15 cellular contexts compared by ENCODE assay signal in the genomic region with DNA sequence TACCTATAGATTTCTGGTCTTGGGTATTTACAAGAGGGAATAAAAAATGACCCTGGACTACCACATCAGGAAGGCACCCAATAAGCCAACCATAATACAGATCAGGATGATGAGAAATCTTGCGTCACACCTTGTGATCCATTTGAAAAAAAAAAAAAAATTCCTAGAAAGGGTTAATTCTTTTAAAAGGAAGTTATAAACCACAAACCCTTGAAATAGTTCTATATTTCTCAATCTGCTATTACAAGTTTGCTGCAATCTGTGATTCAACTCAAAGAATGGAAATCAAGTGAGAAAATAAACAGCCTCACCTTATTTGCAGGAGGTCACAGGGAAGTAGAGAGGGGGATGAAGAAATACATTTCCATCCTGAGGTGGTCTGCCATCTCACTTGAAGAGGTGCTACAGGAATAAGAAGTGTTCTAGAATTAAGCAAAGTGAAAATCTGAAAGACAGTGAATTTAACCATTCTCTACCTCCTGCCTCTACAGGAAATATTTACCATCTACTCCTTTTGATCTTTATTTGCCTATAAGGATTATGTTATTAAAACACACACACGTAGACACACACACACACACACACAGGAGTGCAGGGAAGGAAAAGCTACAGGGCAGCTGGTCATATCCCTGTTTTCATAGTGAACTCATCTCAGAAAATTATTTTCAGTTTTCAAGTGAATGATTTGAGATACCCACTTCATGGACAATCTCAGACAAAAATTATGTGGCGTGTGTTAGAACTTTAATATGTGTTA.
A peak's percentile ranks its signal among the peaks of the same experiment; 100 is the strongest.
DNase-seq lines count a peak whose midpoint lies in the region; ATAC-seq, FAIRE-seq and TF ChIP-seq lines count a peak whose summit lies in the region.
"Had no signal": no experiment of that assay in that cellular context is flagged by ENCODE, and none has a peak within 500 bp of the region (broad histone marks: within the 10 kb centered on the region; RNA-seq: fewer than 3 reads in every experiment).

No MANE protein-coding gene starts in this region.

- H3K27ac ChIP-seq in GM23248 (peak overlapping the region; percentile 53), PC-9 (peak overlapping the region; percentile 92), endothelial cell of umbilical vein (ENCODE audit: insufficient read depth, low read depth, low read length) (peak overlapping the region; percentile 80)

- no peaks in the 10 kb centered on the region for H3K79me2 ChIP-seq in GM23248 (ENCODE audit: insufficient read depth)
- H3K79me2 ChIP-seq in PC-9 (ENCODE audit: low read depth), result no peaks in the 10 kb centered on the region
- H3K79me2 ChIP-seq in endothelial cell of umbilical vein (ENCODE audit: control insufficient read depth, insufficient read depth, low read length), result no peaks in the 10 kb centered on the region

- H3K4me1 ChIP-seq in GM23248 (ENCODE audit: insufficient read depth) (peaks cover 46% of the 10 kb centered on the region), PC-9 (replicated peaks; ENCODE audit: insufficient read depth) (peaks cover 65% of the 10 kb centered on the region), endothelial cell of umbilical vein (ENCODE audit: control insufficient read depth, extremely low read depth, insufficient read depth, low read length) (peaks cover 27% of the 10 kb centered on the region)
- H3K4me1 ChIP-seq: sigmoid colon had no signal

- no peaks in the 10 kb centered on the region for H3K4me1 Mint-ChIP-seq in stimulated activated effector memory CD8-positive, alpha-beta T cell treated with anti-CD3 and anti-CD28 coated beads, Interleukin-12 subunit alpha, Interleukin-12 subunit beta, amount 100 ng/mL, for 72 hours

- no TSS peak for BruUV-seq in PC-9 (replicated peaks; lab: Mats Ljungman, UMichigan)
- TSS peak; percentile 77 for BruUV-seq in endothelial cell of umbilical vein (replicated peaks; lab: Mats Ljungman, UMichigan)

- CTCF ChIA-PET in PC-9 (lab: Charles Lee) (no interaction called here), endothelial cell of umbilical vein (lab: Charles Lee) (interaction anchor here (1.0 to 2.8 kb wide), 5 partner anchors 23 to 484 kb away, joined by 3 to 11 read pairs (median 5); no protein-coding TSS in a partner anchor)

- peak; percentile 33 for ATAC-seq in omental fat pad (ENCODE audit: low FRiP score)
- ATAC-seq in stimulated activated effector memory CD8-positive, alpha-beta T cell treated with anti-CD3 and anti-CD28 coated beads, Interleukin-12 subunit alpha, Interleukin-12 subunit beta, amount 100 ng/mL, for 72 hours, result no peak
- ATAC-seq: activated CD4-positive, CD25-positive, alpha-beta regulatory T cell treated with anti-CD3 and anti-CD28 coated beads, Interleukin-2, amount 50 U/mL, for 24 hours; SK-N-SH treated with all-trans-retinoic acid at 6 μM for 48 hours had no signal

- no peak overlapping the region for H3K4me3 Mint-ChIP-seq in stimulated activated effector memory CD8-positive, alpha-beta T cell treated with anti-CD3 and anti-CD28 coated beads, Interleukin-12 subunit alpha, Interleukin-12 subunit beta, amount 100 ng/mL, for 72 hours
- H3K4me3 Mint-ChIP-seq: naive thymus-derived CD4-positive, alpha-beta T cell had no signal

- in situ Hi-C loops in GM23248 (cut with MboI), result no loop called here

- peak; percentile 81 for DNase-seq in GM23248
- peak in 1 of 2 experiments; percentile 87 for DNase-seq in PC-9
- peak; percentile 60 for DNase-seq in endothelial cell of umbilical vein (ENCODE audit: low read depth, low spot score)
- no peak for DNase-seq in omental fat pad (ENCODE audit: low spot score)
- DNase-seq in stimulated activated CD4-positive, alpha-beta T cell treated with anti-CD3 and anti-CD28 coated beads, Interleukin-4, amount 100 ng/mL, for 1 hour, result no peak
- no peak for DNase-seq in stimulated activated effector memory CD8-positive, alpha-beta T cell treated with anti-CD3 and anti-CD28 coated beads, Interleukin-12 subunit alpha, Interleukin-12 subunit beta, amount 100 ng/mL, for 72 hours (ENCODE audit: low spot score in 2 of 2)
- no peak for DNase-seq in T-helper 9 cell
- DNase-seq in urothelium cell line (ENCODE audit: low spot score), result no peak
- DNase-seq: amniotic stem cell; naive thymus-derived CD4-positive, alpha-beta T cell; NCI-H524; sigmoid colon; substantia nigra had no signal

- no peaks in the 10 kb centered on the region for H3K36me3 ChIP-seq in GM23248 (ENCODE audit: low read depth)
- peaks cover 39% of the 10 kb centered on the region for H3K36me3 ChIP-seq in PC-9 (ENCODE audit: low read depth)
- no peaks in the 10 kb centered on the region for H3K36me3 ChIP-seq in endothelial cell of umbilical vein (ENCODE audit: control insufficient read depth in 2 of 2, extremely low read depth in 1 of 2, insufficient read depth in 2 of 2, low read length in 2 of 2)
- H3K36me3 ChIP-seq: sigmoid colon had no signal

- no peaks in the 10 kb centered on the region for H3K9me2 ChIP-seq in GM23248 (ENCODE audit: insufficient read depth)
- H3K9me2 ChIP-seq in PC-9 (ENCODE audit: insufficient read depth), result no peaks in the 10 kb centered on the region

- no peaks in the 10 kb centered on the region for H3K9me3 Mint-ChIP-seq in stimulated activated effector memory CD8-positive, alpha-beta T cell treated with anti-CD3 and anti-CD28 coated beads, Interleukin-12 subunit alpha, Interleukin-12 subunit beta, amount 100 ng/mL, for 72 hours

- POLR2A ChIA-PET in PC-9 (lab: Charles Lee; ENCODE audit: unreplicated experiment) (no interaction called here), endothelial cell of umbilical vein (lab: Charles Lee) (interaction anchor here (0.5 kb wide), 1 partner anchor 378 kb away, joined by 5 read pairs; no protein-coding TSS in a partner anchor)

- H3K4me2 ChIP-seq in GM23248 (ENCODE audit: unreplicated experiment), result peak overlapping the region; percentile 53
- peak overlapping the region; percentile 61 for H3K4me2 ChIP-seq in PC-9
- peak overlapping the region; percentile 28 for H3K4me2 ChIP-seq in endothelial cell of umbilical vein (ENCODE audit: insufficient read depth, low read length)

- intact Hi-C loops in PC-9 (cut with micrococcal nuclease; ENCODE audit: unreplicated experiment), result loop anchor here (1.0 kb wide), 1 partner anchor 8 kb away; no protein-coding TSS in a partner anchor
- intact Hi-C loops in endothelial cell of umbilical vein (cut with micrococcal nuclease), result loop anchor here (1.0 kb wide), 1 partner anchor 86 kb away; no protein-coding TSS in a partner anchor

- H3F3A ChIP-seq in GM23248 (ENCODE audit: insufficient read depth) (peaks cover 15% of the 10 kb centered on the region), PC-9 (ENCODE audit: insufficient read depth, low read depth) (peaks cover 30% of the 10 kb centered on the region)

- H3K27me3 ChIP-seq in GM23248 (replicated peaks; ENCODE audit: insufficient read depth) (no peaks in the 10 kb centered on the region), PC-9 (ENCODE audit: insufficient read depth, low read depth) (no peaks in the 10 kb centered on the region), endothelial cell of umbilical vein (ENCODE audit: control insufficient read depth in 2 of 2, insufficient read depth in 2 of 2, low read length in 2 of 2) (no peaks in the 10 kb centered on the region)
- H3K27me3 ChIP-seq: sigmoid colon had no signal

- H3K9me3 ChIP-seq in GM23248 (ENCODE audit: low read depth), result no peaks in the 10 kb centered on the region
- peaks cover 2% of the 10 kb centered on the region; the same call in 1 of the 2 replicates for H3K9me3 ChIP-seq in PC-9 (ENCODE audit: insufficient read depth, low read depth)
- no peaks in the 10 kb centered on the region for H3K9me3 ChIP-seq in endothelial cell of umbilical vein (replicated peaks; ENCODE audit: control insufficient read depth, insufficient read depth, low read length)
- H3K9me3 ChIP-seq: sigmoid colon had no signal

- dilution Hi-C loops in endothelial cell of umbilical vein (cut with MboI; ENCODE audit: extremely low pct_ligation_motif_present, low sequenced_read_pairs), result no loop called here

- no peaks in the 10 kb centered on the region for H3K9me1 ChIP-seq in endothelial cell of umbilical vein (replicated peaks; ENCODE audit: control insufficient read depth, extremely low read depth, insufficient read depth, low read length)

- peak overlapping the region; percentile 72; the same call in 1 of the 2 replicates for H2AFZ ChIP-seq in GM23248
- no peak overlapping the region for H2AFZ ChIP-seq in PC-9
- H2AFZ ChIP-seq in endothelial cell of umbilical vein (ENCODE audit: low read depth, low read length), result peak overlapping the region; percentile 26

- H3K27ac Mint-ChIP-seq in stimulated activated effector memory CD8-positive, alpha-beta T cell treated with anti-CD3 and anti-CD28 coated beads, Interleukin-12 subunit alpha, Interleukin-12 subunit beta, amount 100 ng/mL, for 72 hours, result no peak overlapping the region
- H3K27ac Mint-ChIP-seq: naive thymus-derived CD4-positive, alpha-beta T cell had no signal

- TF ChIP-seq CTCF in PC-9 (conservative IDR thresholded peaks at IDR 0.05) (no peak), endothelial cell of umbilical vein (IDR thresholded peaks at IDR 0.05; ENCODE audit: extremely low read depth in 1 of 2, insufficient read depth in 1 of 2, low read depth in 1 of 2, low read length in 2 of 2) (no peak), omental fat pad (IDR thresholded peaks at IDR 0.05) (no peak)

- H3K4me3 ChIP-seq in GM23248 (no peak overlapping the region), PC-9 (no peak overlapping the region), endothelial cell of umbilical vein (replicated peaks in 1 of 3; ENCODE audit: insufficient read depth in 1 of 3, low read depth in 1 of 3, low read length in 3 of 3) (no peak overlapping the region)
- H3K4me3 ChIP-seq: sigmoid colon had no signal

- FAIRE-seq in endothelial cell of umbilical vein (lab: Jason Lieb, UNC) (no peak), urothelium cell line (lab: Jason Lieb, UNC) (no peak)

- H3K36me3 Mint-ChIP-seq in stimulated activated effector memory CD8-positive, alpha-beta T cell treated with anti-CD3 and anti-CD28 coated beads, Interleukin-12 subunit alpha, Interleukin-12 subunit beta, amount 100 ng/mL, for 72 hours, result no peaks in the 10 kb centered on the region
- H3K36me3 Mint-ChIP-seq: naive thymus-derived CD4-positive, alpha-beta T cell had no signal

- no peak for TF ChIP-seq POLR2A in endothelial cell of umbilical vein (IDR thresholded peaks at IDR 0.05; ENCODE audit: low read depth, low read length)

- H4K20me1 ChIP-seq in GM23248 (ENCODE audit: insufficient read depth) (no peaks in the 10 kb centered on the region), PC-9 (ENCODE audit: insufficient read depth) (no peaks in the 10 kb centered on the region), endothelial cell of umbilical vein (replicated peaks; ENCODE audit: control insufficient read depth, extremely low read depth, insufficient read depth, low read length) (no peaks in the 10 kb centered on the region)

- WGBS in GM23248 (ENCODE audit: low coverage in 1 of 2, low lambda C conversion rate in 2 of 2, missing lambda C conversion rate in 2 of 2), 2 experiments, result 18 to 19% methylated on average over 3 of the region's 3 CpGs

- H3K9ac ChIP-seq in GM23248, result peak overlapping the region; percentile 15; the same call in 1 of the 2 replicates
- peak overlapping the region; percentile 71 for H3K9ac ChIP-seq in endothelial cell of umbilical vein (replicated peaks; ENCODE audit: extremely low read depth, insufficient read depth, low read length)

TF ChIP-seq in endothelial cell of umbilical vein, 7 proteins besides CTCF, POLR2A, EP300 and RAD21 (continues in another document):
- no peak for TF ChIP-seq FOS (IDR thresholded peaks at IDR 0.05; ENCODE audit: borderline replicate concordance, insufficient read depth, low read length)

Comparison
In these comparisons a context has a peak if more than half of its experiments do, and no peak if none do; other contexts are left out.
1. DNase-seq: peak in GM23248 (single experiment) and endothelial cell of umbilical vein (single experiment); none in omental fat pad (single experiment), stimulated activated CD4-positive, alpha-beta T cell treated with anti-CD3 and anti-CD28 coated beads, Interleukin-4, amount 100 ng/mL, for 1 hour (single experiment), stimulated activated effector memory CD8-positive, alpha-beta T cell treated with anti-CD3 and anti-CD28 coated beads, Interleukin-12 subunit alpha, Interleukin-12 subunit beta, amount 100 ng/mL, for 72 hours (0 of 2), T-helper 9 cell (single experiment) and urothelium cell line (single experiment).
2. Peak in every context shown above with its lines, with median percentiles within 50 percentile points of each other: H3K27ac ChIP-seq and H3K4me2 ChIP-seq.